Comparison of ENCODE assay signal across 25 cellular contexts in genomic region chr15:94493176-94493575, GRCh38.
"Had no signal": no experiment of that assay in that cellular context is flagged by ENCODE, and none has a peak within 500 bp of the region (broad histone marks: within the 10 kb centered on the region; RNA-seq: fewer than 3 reads in every experiment).

No MANE protein-coding gene starts in this region.

- H3K4me1 Mint-ChIP-seq: natural killer cell; nephron progenitor cell; stimulated activated naive B cell treated with anti-CD40 and anti-IgM and Interleukin-4, amounts not matched to agents 10 μg/mL and 1 μg/mL and 100 μg/mL, for 72 hours had no signal

- H3K36me3 ChIP-seq: left lung, lower lobe of right lung, ovary, right atrium auricular region, right lobe of liver, stomach, thyroid gland, transverse colon, upper lobe of right lung had no signal

- H3K4me3 ChIP-seq: left lung, lower lobe of right lung, ovary, right atrium auricular region, right lobe of liver, smooth muscle cell, stomach, testis, thyroid gland, transverse colon, upper lobe of right lung had no signal

- H3K27me3 ChIP-seq: left lung, ovary, right atrium auricular region, right lobe of liver, stomach, testis, thyroid gland, transverse colon, upper lobe of right lung had no signal

- H3K4me1 ChIP-seq: left lung, lower lobe of right lung, right atrium auricular region, right lobe of liver, stomach, testis, thyroid gland, transverse colon, upper lobe of right lung had no signal

- H3K9me3 ChIP-seq: lower lobe of right lung, ovary, right atrium auricular region, right lobe of liver, stomach, testis, thyroid gland, transverse colon, upper lobe of right lung had no signal

- FAIRE-seq: urothelium cell line had no signal

- H3K36me3 Mint-ChIP-seq: stimulated activated naive B cell treated with anti-CD40 and anti-IgM and Interleukin-4, amounts not matched to agents 10 μg/mL and 1 μg/mL and 100 μg/mL, for 72 hours had no signal

- DNase-seq: islet precursor cell; kidney glomerular epithelial cell; left cardiac atrium; left lung; lower lobe of right lung; mesendoderm; naive B cell; natural killer cell; nephron progenitor cell; ovary; right lobe of liver; stimulated activated CD4-positive, alpha-beta T cell treated with anti-CD3 and anti-CD28 coated beads, Interleukin-1b, Interleukin-23, amount 100 ng/mL, for 48 hours; stimulated activated CD4-positive, alpha-beta T cell treated with anti-CD3 and anti-CD28 coated beads, Interleukin-4, amount 100 ng/mL, for 1 hour; stimulated activated naive B cell treated with anti-CD40 and anti-IgM and Interleukin-4, amounts not matched to agents 10 μg/mL and 1 μg/mL and 100 μg/mL, for 72 hours; stimulated activated naive CD8-positive, alpha-beta T cell treated with anti-CD3 and anti-CD28 coated beads, Interleukin-15, Interleukin-2, amounts not matched to agents 100 U/mL and 50 U/mL, for 24 hours; stomach; testis; thyroid gland; transverse colon; upper lobe of right lung had no signal

- H3K27me3 Mint-ChIP-seq: progenitor cell of endocrine pancreas had no signal

- H3K4me3 Mint-ChIP-seq: mesothelial cell of epicardium; naive B cell; natural killer cell; nephron progenitor cell; stimulated activated naive B cell treated with anti-CD40 and anti-IgM and Interleukin-4, amounts not matched to agents 10 μg/mL and 1 μg/mL and 100 μg/mL, for 72 hours had no signal

- H3K27ac Mint-ChIP-seq: mesothelial cell of epicardium; naive B cell; natural killer cell; nephron progenitor cell; progenitor cell of endocrine pancreas; stimulated activated naive B cell treated with anti-CD40 and anti-IgM and Interleukin-4, amounts not matched to agents 10 μg/mL and 1 μg/mL and 100 μg/mL, for 72 hours had no signal

- H3K27ac ChIP-seq: left lung, lower lobe of right lung, ovary, right atrium auricular region, right lobe of liver, stomach, testis, thyroid gland, transverse colon, upper lobe of right lung had no signal

- ATAC-seq: left cardiac atrium; left lung; lower lobe of right lung; natural killer cell; right lobe of liver; stimulated activated naive B cell treated with anti-CD40 and anti-IgM and Interleukin-4, amounts not matched to agents 10 μg/mL and 1 μg/mL and 100 μg/mL, for 72 hours; stimulated activated naive CD8-positive, alpha-beta T cell treated with anti-CD3 and anti-CD28 coated beads, Interleukin-15, Interleukin-2, amounts not matched to agents 100 U/mL and 50 U/mL, for 24 hours; upper lobe of right lung had no signal
